Comparison of ENCODE assay signal across 8 cellular contexts in genomic region chr12:110282343-110282860, GRCh38. TPM values are rescaled to one million over a fixed set of nuclear protein-coding genes. Genes with fewer than 3 reads are reported as not detected.
DNase-seq lines count a peak whose midpoint lies in the region; ATAC-seq and TF ChIP-seq lines count a peak whose summit lies in the region.

No MANE protein-coding gene starts in this region.

- H3K9ac ChIP-seq in iPS-15b (ENCODE audit: low read depth, low read length) = peak overlapping the region; percentile 96

- TF ChIP-seq CTCF in WERI-Rb-1 (IDR thresholded peaks at IDR 0.05; ENCODE audit: low read depth, low read length) = no peak
- no peak for TF ChIP-seq CTCF in suprapubic skin (IDR thresholded peaks at IDR 0.05)

- intact Hi-C loops in activated CD4-positive, alpha-beta T cell treated with anti-CD3 and anti-CD28 coated beads for 36 hours (cut with DNase I, micrococcal nuclease) = loop anchor here in 1 of 2 experiments (2.0 to 10.0 kb wide), 7 partner anchors 182 to 1550 kb away; partner anchors contain the start of genes ANKRD13A, ATXN2, CORO1C and GIT2

- TF ChIP-seq POLR2A in suprapubic skin (IDR thresholded peaks at IDR 0.05) = no peak

- H3K9me3 ChIP-seq in WERI-Rb-1 (ENCODE audit: severe bottlenecking) = no peaks in the 10 kb centered on the region
- no peaks in the 10 kb centered on the region for H3K9me3 ChIP-seq in iPS-15b (ENCODE audit: control insufficient read depth, insufficient read depth, low read length)
- H3K9me3 ChIP-seq in suprapubic skin = no peaks in the 10 kb centered on the region

- peaks cover 49% of the 10 kb centered on the region for H3K36me3 Mint-ChIP-seq in activated CD4-positive, alpha-beta T cell treated with anti-CD3 and anti-CD28 coated beads for 36 hours (ENCODE audit: low read depth)

- POLR2A ChIA-PET in activated CD4-positive, alpha-beta T cell treated with anti-CD3 and anti-CD28 coated beads for 36 hours (lab: Charles Lee) = no interaction called here

- peak overlapping the region; percentile 85 for H3K4me3 Mint-ChIP-seq in activated CD4-positive, alpha-beta T cell treated with anti-CD3 and anti-CD28 coated beads for 36 hours

- H3K27ac ChIP-seq in WERI-Rb-1 = peak overlapping the region; percentile 95
- peak overlapping the region; percentile 99 for H3K27ac ChIP-seq in suprapubic skin

- peaks cover 52% of the 10 kb centered on the region for H3K4me1 Mint-ChIP-seq in activated CD4-positive, alpha-beta T cell treated with anti-CD3 and anti-CD28 coated beads for 36 hours

- CTCF ChIA-PET in activated CD4-positive, alpha-beta T cell treated with anti-CD3 and anti-CD28 coated beads for 36 hours (lab: Charles Lee) = interaction anchor here (0.7 to 1.3 kb wide), 4 partner anchors 11 to 357 kb away, joined by 3 to 6 read pairs (median 4); no protein-coding TSS in a partner anchor

- peak overlapping the region; percentile 86 for H3K27ac Mint-ChIP-seq in activated CD4-positive, alpha-beta T cell treated with anti-CD3 and anti-CD28 coated beads for 36 hours

- H3K27me3 ChIP-seq in WERI-Rb-1 (ENCODE audit: insufficient read depth, low read depth, severe bottlenecking) (no peaks in the 10 kb centered on the region), iPS-15b (ENCODE audit: control insufficient read depth, insufficient read depth, low read length) (peaks cover 7% of the 10 kb centered on the region), suprapubic skin (no peaks in the 10 kb centered on the region)

- in situ Hi-C loops in ACHN (cut with HindIII; ENCODE audit: low pct_ligation_motif_present, low pct_unique_long_range_greater_than_20kb, low sequenced_read_pairs) = no loop called here

- H3K4me3 ChIP-seq in WERI-Rb-1 (ENCODE audit: low read depth, low read length) (peak overlapping the region; percentile 87), iPS-15b (ENCODE audit: low read depth, low read length) (peak overlapping the region; percentile 98), suprapubic skin (peak overlapping the region; percentile 86)

- H3K9me3 Mint-ChIP-seq in activated CD4-positive, alpha-beta T cell treated with anti-CD3 and anti-CD28 coated beads for 36 hours (ENCODE audit: low read depth) = no peaks in the 10 kb centered on the region

- H3K4me1 ChIP-seq in iPS-15b (ENCODE audit: control insufficient read depth, insufficient read depth, low read length) (peaks cover 19% of the 10 kb centered on the region), suprapubic skin (peaks cover 61% of the 10 kb centered on the region)

- TF ChIP-seq EP300 in suprapubic skin (IDR thresholded peaks at IDR 0.05) = no peak

- H3K27me3 Mint-ChIP-seq in activated CD4-positive, alpha-beta T cell treated with anti-CD3 and anti-CD28 coated beads for 36 hours = peaks cover 3% of the 10 kb centered on the region

- H3K36me3 ChIP-seq in WERI-Rb-1 (peaks cover 56% of the 10 kb centered on the region), iPS-15b (ENCODE audit: control insufficient read depth, insufficient read depth, low read length) (peaks cover 2% of the 10 kb centered on the region), suprapubic skin (peaks cover 10% of the 10 kb centered on the region)

- no peak for DNase-seq in activated CD4-positive, alpha-beta T cell treated with anti-CD3 and anti-CD28 coated beads for 36 hours
- DNase-seq in activated CD4-positive, alpha-beta T cell treated with anti-CD3 and anti-CD28 coated beads, Interleukin-2, amount 50 U/mL, for 1 hour = no peak
- DNase-seq in WERI-Rb-1 (no peak), suprapubic skin (ENCODE audit: low spot score in 2 of 2) (no peak), UCSD-AML1 (lab: John Stamatoyannopoulos, UW; ENCODE audit: unreplicated experiment) (no peak), ACHN (no peak)

- ATAC-seq in activated CD4-positive, alpha-beta T cell treated with anti-CD3 and anti-CD28 coated beads for 36 hours = no peak
- no peak for ATAC-seq in GM19455 (IDR thresholded peaks at IDR 0.05; ENCODE audit: unreplicated experiment)

- under 1% methylated on average over 7 of the region's 7 CpGs for WGBS in suprapubic skin

RNA-seq across cellular contexts. Expression of gene ATP2A2, which starts 1.4 kb away (rescaled TPM):
- total RNA-seq in activated CD4-positive, alpha-beta T cell treated with anti-CD3 and anti-CD28 coated beads for 36 hours = 100 to 1,000 TPM; 116 to 130 TPM
- 100 to 1,000 TPM in 3 of 4 donors, 10 to 100 TPM in 1; 95.9 to 138 (median 118) TPM for total RNA-seq in suprapubic skin
